Comparison of ENCODE assay signal across 7 cellular contexts in genomic region chr1:16633540-16634282, GRCh38. TPM values are rescaled to one million over a fixed set of nuclear protein-coding genes. Genes with fewer than 3 reads are reported as not detected.
DNase-seq lines count a peak whose midpoint lies in the region; ATAC-seq, FAIRE-seq and TF ChIP-seq lines count a peak whose summit lies in the region.
"Not testable (repeated sequence)": the region's sequence is repeated elsewhere in the genome, so short reads cannot be mapped to it uniquely, and the experiment has no call there.

No MANE protein-coding gene starts in this region.

- in situ Hi-C loops in K562 (cut with MboI) = not testable (repeated sequence)

- not testable (repeated sequence) for ATAC-seq in DND-41 (ENCODE audit: insufficient read depth, low read depth); K562; right cardiac atrium

- H2AFZ ChIP-seq in DND-41 (ENCODE audit: low read depth, low read length); K562 (ENCODE audit: low read depth, low read length): not testable (repeated sequence)

- TF ChIP-seq EP300 in K562 (IDR thresholded peaks at IDR 0.05; ENCODE audit: low read length) = not testable (repeated sequence)

- peaks cover 22% of the 10 kb centered on the region for H4K20me1 ChIP-seq in DND-41 (ENCODE audit: insufficient read depth, low read length)
- H4K20me1 ChIP-seq in K562 (replicated peaks; ENCODE audit: control insufficient read depth, insufficient read depth, low read length) = not testable (repeated sequence)

- not testable (repeated sequence) for H3K9me3 Mint-ChIP-seq in activated CD4-positive, alpha-beta T cell treated with anti-CD3 and anti-CD28 coated beads, Interleukin-2, amount 10 ng/mL, durations not matched to agents 7 days and 5 days; nephron progenitor cell

- BruUV-seq in K562 (replicated peaks; lab: Mats Ljungman, UMichigan) = not testable (repeated sequence)

- H3K27ac ChIP-seq in DND-41 (ENCODE audit: low read length); K562 (ENCODE audit: extremely low read depth, low read depth, low read length); right cardiac atrium (ENCODE audit: low read length); skeletal muscle tissue (ENCODE audit: low read depth, low read length): not testable (repeated sequence)

- not testable (repeated sequence) for TF ChIP-seq POLR2A in K562 (conservative IDR thresholded peaks at IDR 0.05)

- not testable (repeated sequence) for H3K27ac Mint-ChIP-seq in activated CD4-positive, alpha-beta T cell treated with anti-CD3 and anti-CD28 coated beads, Interleukin-2, amount 10 ng/mL, durations not matched to agents 7 days and 5 days; nephron progenitor cell

- WGBS in K562 (ENCODE audit: insufficient coverage, low coverage, missing lambda C conversion rate) = 96% methylated on average over 6 of the region's 6 CpGs
- 92% methylated on average over 6 of the region's 6 CpGs for WGBS in right cardiac atrium

- intact Hi-C loops in K562 (cut with micrococcal nuclease); right cardiac atrium (cut with DNase I): not testable (repeated sequence)

- POLR2A ChIA-PET in activated CD4-positive, alpha-beta T cell treated with anti-CD3 and anti-CD28 coated beads, Interleukin-2, amount 10 ng/mL, durations not matched to agents 7 days and 5 days (lab: Charles Lee) = not testable (repeated sequence)
- POLR2A ChIA-PET in K562 (lab: Yijun Ruan, JAX) = interaction anchor here (0.6 to 5.8 kb wide), 4 partner anchors 9 to 425 kb away, joined by 3 to 37 read pairs (median 22); no protein-coding TSS in a partner anchor

- not testable (repeated sequence) for H3K9me3 ChIP-seq in DND-41 (ENCODE audit: insufficient read depth, low read length, severe bottlenecking); K562 (replicated peaks; ENCODE audit: control insufficient read depth, insufficient read depth, low read depth, low read length); right cardiac atrium (ENCODE audit: control insufficient read depth, low read length); skeletal muscle tissue (ENCODE audit: control insufficient read depth in 3 of 3, low read length in 3 of 3)

- peaks cover 40% of the 10 kb centered on the region for H3K36me3 Mint-ChIP-seq in activated CD4-positive, alpha-beta T cell treated with anti-CD3 and anti-CD28 coated beads, Interleukin-2, amount 10 ng/mL, durations not matched to agents 7 days and 5 days (ENCODE audit: low read depth)
- peaks cover 49% of the 10 kb centered on the region for H3K36me3 Mint-ChIP-seq in nephron progenitor cell (ENCODE audit: low read depth)

- CTCF ChIA-PET in activated CD4-positive, alpha-beta T cell treated with anti-CD3 and anti-CD28 coated beads, Interleukin-2, amount 10 ng/mL, durations not matched to agents 7 days and 5 days (lab: Charles Lee) = interaction anchor here (0.9 to 1.5 kb wide), 3 partner anchors 9 to 11 kb away, joined by 3 to 4 read pairs (median 3); no protein-coding TSS in a partner anchor
- CTCF ChIA-PET in K562 (lab: Yijun Ruan, JAX; ENCODE audit: low intra/inter-chr PET ratio) = not testable (repeated sequence)

- H3K4me3 ChIP-seq in DND-41 (ENCODE audit: low read depth in 1 of 2, low read length in 2 of 2); K562; right cardiac atrium (ENCODE audit: low read length); skeletal muscle tissue (ENCODE audit: low read length in 3 of 3): not testable (repeated sequence)

- H3K4me1 Mint-ChIP-seq in activated CD4-positive, alpha-beta T cell treated with anti-CD3 and anti-CD28 coated beads, Interleukin-2, amount 10 ng/mL, durations not matched to agents 7 days and 5 days; nephron progenitor cell: not testable (repeated sequence)

- not testable (repeated sequence) for H3K27me3 Mint-ChIP-seq in activated CD4-positive, alpha-beta T cell treated with anti-CD3 and anti-CD28 coated beads, Interleukin-2, amount 10 ng/mL, durations not matched to agents 7 days and 5 days; nephron progenitor cell (ENCODE audit: low read depth, poor library complexity)

- H3K9me1 ChIP-seq in K562 (ENCODE audit: control insufficient read depth, insufficient read depth, low read length) = not testable (repeated sequence)

- peaks cover 53% of the 10 kb centered on the region for H3K36me3 ChIP-seq in DND-41 (ENCODE audit: insufficient read depth, low read length)
- peaks cover 72% of the 10 kb centered on the region for H3K36me3 ChIP-seq in K562 (ENCODE audit: control insufficient read depth, insufficient read depth, low read length)
- peaks cover 43 to 60% (median 51%) of the 10 kb centered on the region in 3 donors for H3K36me3 ChIP-seq in skeletal muscle tissue (ENCODE audit: control insufficient read depth in 3 of 3, insufficient read depth in 3 of 3, low read length in 3 of 3)

- H3K4me1 ChIP-seq in DND-41 (ENCODE audit: insufficient read depth, low read length); right cardiac atrium (ENCODE audit: control insufficient read depth, insufficient read depth, low read length): not testable (repeated sequence)
- H3K4me1 ChIP-seq in K562 (replicated peaks in 1 of 2; ENCODE audit: control insufficient read depth in 2 of 2, insufficient read depth in 2 of 2, low read length in 2 of 2) = peaks cover 0 to 17% of the 10 kb centered on the region in 2 experiments; a peak in 1 of 5 replicates
- H3K4me1 ChIP-seq in skeletal muscle tissue (ENCODE audit: control insufficient read depth in 3 of 3, insufficient read depth in 3 of 3, low read length in 3 of 3) = peaks cover 15 to 28% (median 21%) of the 10 kb centered on the region in 3 donors

- not testable (repeated sequence) for H3K9ac ChIP-seq in DND-41 (ENCODE audit: low read depth, low read length); K562 (ENCODE audit: insufficient read depth in 1 of 2, low read depth in 2 of 2, low read length in 2 of 2)
- peak overlapping the region in 2 of 3 donors; percentile 6 to 69 for H3K9ac ChIP-seq in skeletal muscle tissue (ENCODE audit: low read depth in 1 of 3, low read length in 3 of 3)

- not testable (repeated sequence) for FAIRE-seq in K562 (lab: Jason Lieb, UNC)

- TF ChIP-seq CTCF in DND-41 (IDR thresholded peaks at IDR 0.05; ENCODE audit: borderline replicate concordance, extremely low read depth, low read length, poor library complexity, severe bottlenecking); K562 (IDR thresholded peaks at IDR 0.05 in 2 of 3, conservative IDR thresholded peaks at IDR 0.05 in 1 of 3; ENCODE audit: insufficient read depth in 2 of 3, low read depth in 1 of 3, low read length in 3 of 3); nephron progenitor cell (IDR thresholded peaks at IDR 0.05): not testable (repeated sequence)

- DNase-seq in DND-41 = peak; percentile 5
- peak; percentile 6 for DNase-seq in activated CD4-positive, alpha-beta T cell treated with anti-CD3 and anti-CD28 coated beads, Interleukin-2, amount 10 ng/mL, durations not matched to agents 7 days and 5 days
- DNase-seq in K562 (ENCODE audit: extremely low read depth in 1 of 4, low spot score in 3 of 4) = peak in 2 of 4 experiments; percentile 42 to 49
- DNase-seq in effector CD4-positive, alpha-beta T cell = peak; percentile 1
- DNase-seq in right cardiac atrium = peak in 2 of 3 donors; percentile 1 to 26
- DNase-seq in nephron progenitor cell = peak; percentile 4

- TF ChIP-seq RAD21 in K562 (CRISPR knock-in tag; conservative IDR thresholded peaks at IDR 0.05 in 1 of 2, IDR thresholded peaks at IDR 0.05 in 1 of 2) = not testable (repeated sequence)

- not testable (repeated sequence) for H3K4me3 Mint-ChIP-seq in activated CD4-positive, alpha-beta T cell treated with anti-CD3 and anti-CD28 coated beads, Interleukin-2, amount 10 ng/mL, durations not matched to agents 7 days and 5 days; nephron progenitor cell

- H3K4me2 ChIP-seq in DND-41 (ENCODE audit: insufficient read depth, low read length); K562 (ENCODE audit: insufficient read depth, low read length): not testable (repeated sequence)

- H3K79me2 ChIP-seq in DND-41 (ENCODE audit: insufficient read depth, low read length) = peaks cover 19% of the 10 kb centered on the region
- H3K79me2 ChIP-seq in K562 (ENCODE audit: control insufficient read depth, insufficient read depth, low read length) = peaks cover 36% of the 10 kb centered on the region

- not testable (repeated sequence) for H3K27me3 ChIP-seq in DND-41 (ENCODE audit: insufficient read depth, low read length, poor library complexity); K562 (ENCODE audit: control insufficient read depth in 2 of 2, insufficient read depth in 2 of 2, low read length in 2 of 2); right cardiac atrium (ENCODE audit: control insufficient read depth, insufficient read depth); skeletal muscle tissue (ENCODE audit: control insufficient read depth in 3 of 3, insufficient read depth in 3 of 3, low read length in 3 of 3)

RNA-seq across cellular contexts. Expression of gene NBPF1, which starts 20.3 kb away (rescaled TPM):
- total RNA-seq in activated CD4-positive, alpha-beta T cell treated with anti-CD3 and anti-CD28 coated beads, Interleukin-2, amount 10 ng/mL, durations not matched to agents 7 days and 5 days = 1 to 10 TPM; 6.7 to 7.7 TPM
- 56.6 and 102 TPM in 2 replicates for total RNA-seq in K562 (2011; cell fraction: chromatin; rRNA removed; ENCODE audit: low replicate concordance)
- total RNA-seq in K562 (2011; cell fraction: nucleolus; rRNA removed) = 36.9 and 44.1 TPM in 2 replicates
- total RNA-seq in K562 (2011; cell fraction: nucleoplasm; rRNA removed) = 89.4 and 146 TPM in 2 replicates
- total RNA-seq in K562 (2014; rRNA removed) (15.1 and 19.0 TPM in 2 replicates), K562 (2014; rRNA removed; fragmentation: Illumina TruSeq; extraction: Trizol) (20.3 and 21.2 TPM in 2 replicates), K562 (2015; rRNA removed; fragmentation: Illumina TruSeq; extraction: Trizol) (39.1 and 42.6 TPM in 2 replicates), K562 (2021) (31.4 and 33.6 TPM in 2 replicates), right cardiac atrium (10 to 100 TPM in 3 of 4 donors, 1 to 10 TPM in 1; 8.9 to 18.7 (median 15.7) TPM), skeletal muscle tissue (69.4 TPM)
- polyA plus RNA-seq in K562 (2011; rRNA removed) (36.5 and 41.3 TPM in 2 replicates), K562 (2014; fragmentation: Illumina TruSeq; extraction: Trizol) (27.6 and 35.0 TPM in 2 replicates), K562 (2014; fragmentation: Nextera tagmentation; extraction: Ambion mirVana) (1 to 10 TPM; 5.2 to 7.9 TPM), K562 (2014; rRNA removed) (24.1 and 30.7 TPM in 2 replicates), right cardiac atrium (6.5 TPM)
- 15.1 and 32.8 TPM in 2 replicates for polyA plus RNA-seq in K562 (2011; cell fraction: cytosol; rRNA removed)
- polyA plus RNA-seq in K562 (2011; cell fraction: nucleus; rRNA removed) = 56.8 and 69.1 TPM in 2 replicates
- 32.4 and 33.6 TPM in 2 replicates for polyA plus RNA-seq in K562 (2012)
- polyA minus RNA-seq in K562 (2011; rRNA and poly(A)+ RNA removed) = 28.5 and 39.5 TPM in 2 replicates
- 10.4 and 15.7 TPM in 2 replicates for polyA minus RNA-seq in K562 (2011; cell fraction: cytosol; rRNA and poly(A)+ RNA removed)
- 39.3 and 69.2 TPM in 2 replicates for polyA minus RNA-seq in K562 (2011; cell fraction: nucleus; rRNA and poly(A)+ RNA removed)

RNA-seq across cellular contexts. Expression of gene RNU1-3, which starts 33.0 kb away (rescaled TPM):
- 1,000 to 10,000 TPM; 2,316 to 2,477 TPM for total RNA-seq in activated CD4-positive, alpha-beta T cell treated with anti-CD3 and anti-CD28 coated beads, Interleukin-2, amount 10 ng/mL, durations not matched to agents 7 days and 5 days
- under 0.01 TPM in 2 replicates for total RNA-seq in K562 (2011; cell fraction: chromatin; rRNA removed; ENCODE audit: low replicate concordance)
- under 0.01 and 21,200 TPM in 2 replicates for total RNA-seq in K562 (2011; cell fraction: nucleolus; rRNA removed)
- total RNA-seq in K562 (2011; cell fraction: nucleoplasm; rRNA removed) = under 0.01 and 24,158 TPM in 2 replicates
- total RNA-seq in K562 (2014; rRNA removed) (under 0.01 TPM in 2 replicates), K562 (2014; rRNA removed; fragmentation: Illumina TruSeq; extraction: Trizol) (28,565 and 32,823 TPM in 2 replicates), K562 (2015; rRNA removed; fragmentation: Illumina TruSeq; extraction: Trizol) (20,456 and 27,045 TPM in 2 replicates), K562 (2021) (2,231 and 2,538 TPM in 2 replicates), right cardiac atrium (1,000 to 10,000 TPM; 3,675 to 8,578 (median 7,073) TPM), skeletal muscle tissue (under 0.01 TPM)
- polyA plus RNA-seq in K562 (2011; rRNA removed) (83.9 TPM in 1 of 2 replicates, not detected in the other), K562 (2014; fragmentation: Illumina TruSeq; extraction: Trizol) (not detected in 2 replicates), K562 (2014; fragmentation: Nextera tagmentation; extraction: Ambion mirVana) (1 to 10 TPM in 1 of 2 experiments, not detected in 1; 3.0 TPM), K562 (2014; rRNA removed) (not detected in 2 replicates), right cardiac atrium (not detected)
- polyA plus RNA-seq in K562 (2011; cell fraction: cytosol; rRNA removed) = under 0.01 TPM in 1 of 2 replicates, not detected in the other
- under 0.01 and 1,424 TPM in 2 replicates for polyA plus RNA-seq in K562 (2011; cell fraction: nucleus; rRNA removed)
- 25.1 TPM in 1 of 2 replicates, not detected in the other for polyA plus RNA-seq in K562 (2012)
- polyA minus RNA-seq in K562 (2011; rRNA and poly(A)+ RNA removed) = 10,756 and 20,531 TPM in 2 replicates
- 58,964 and 66,171 TPM in 2 replicates for polyA minus RNA-seq in K562 (2011; cell fraction: cytosol; rRNA and poly(A)+ RNA removed)
- polyA minus RNA-seq in K562 (2011; cell fraction: nucleus; rRNA and poly(A)+ RNA removed) = 66,769 and 85,880 TPM in 2 replicates
